ENCODE assay signal across 9 cellular contexts in genomic region chr12:79737875-79738718, GRCh38. TPM values are rescaled to one million over a fixed set of nuclear protein-coding genes. Genes with fewer than 3 reads are reported as not detected.
DNase-seq lines count a peak whose midpoint lies in the region; ATAC-seq and TF ChIP-seq lines count a peak whose summit lies in the region.
"Had no signal": no experiment of that assay in that cellular context is flagged by ENCODE, and none has a peak within 500 bp of the region (broad histone marks: within the 10 kb centered on the region; RNA-seq: fewer than 3 reads in every experiment).

No MANE protein-coding gene starts in this region.

- H3K27me3 ChIP-seq in ascending aorta (no peaks in the 10 kb centered on the region), thoracic aorta (replicated peaks; ENCODE audit: insufficient read depth) (no peaks in the 10 kb centered on the region)

- no peaks in the 10 kb centered on the region for H3K9me3 ChIP-seq in ascending aorta
- H3K9me3 ChIP-seq in thoracic aorta = no peaks in the 10 kb centered on the region

- no peak overlapping the region for H3K4me3 ChIP-seq in ascending aorta
- no peak overlapping the region for H3K4me3 ChIP-seq in thoracic aorta

- intact Hi-C loops in ascending aorta (cut with DNase I) = loop anchor here (2.0 to 5.0 kb wide), 5 partner anchors 46 to 449 kb away; partner anchors contain the start of gene PAWR

- ATAC-seq in GM19463 (IDR thresholded peaks at IDR 0.05; ENCODE audit: unreplicated experiment) = peak; percentile 92
- ATAC-seq in HG03521 (IDR thresholded peaks at IDR 0.05; ENCODE audit: unreplicated experiment) = peak; percentile 72
- no peak for ATAC-seq in thoracic aorta (ENCODE audit: insufficient number of reproducible peaks, low FRiP score, low read depth)
- ATAC-seq: effector memory CD8-positive, alpha-beta T cell had no signal

- H3K36me3 ChIP-seq in ascending aorta = no peaks in the 10 kb centered on the region
- H3K36me3 ChIP-seq in thoracic aorta = no peaks in the 10 kb centered on the region

- DNase-seq in NOMO-1 treated with DMSO at 0.1 percent for 48 hours (lab: John Stamatoyannopoulos, UW; ENCODE audit: unreplicated experiment) (peak; percentile 23), NOMO-1 treated with dmso at 0.1 percent for 144 hours (lab: John Stamatoyannopoulos, UW; ENCODE audit: unreplicated experiment) (no peak), NCI-H446 (lab: John Stamatoyannopoulos, UW) (peak; percentile 38 to 65), ascending aorta (ENCODE audit: low spot score in 2 of 2) (no peak), inferior parietal cortex (ENCODE audit: extremely low spot score) (peak; percentile 36), thoracic aorta (ENCODE audit: low spot score) (no peak)

- no peaks in the 10 kb centered on the region for H3K4me1 ChIP-seq in ascending aorta
- H3K4me1 ChIP-seq in thoracic aorta (ENCODE audit: control insufficient read depth in 1 of 2, low read depth in 2 of 2) = peaks cover 0 to 2% of the 10 kb centered on the region in 2 donors

- H3K27ac ChIP-seq in ascending aorta (no peak overlapping the region), thoracic aorta (no peak overlapping the region)

- TF ChIP-seq CTCF in ascending aorta (IDR thresholded peaks at IDR 0.05) (peak; percentile 39 to 67 (median 40)), thoracic aorta (IDR thresholded peaks at IDR 0.05) (peak; percentile 63)

RNA-seq across cellular contexts. Expression of gene PAWR, which starts 47.3 kb away (rescaled TPM):
- total RNA-seq in ascending aorta (75.4 TPM), thoracic aorta (100 to 1,000 TPM in 1 of 2 donors, 10 to 100 TPM in 1; 78.9 to 104 TPM)

Comparison
In these comparisons a context has a peak if more than half of its experiments do, and no peak if none do; other contexts are left out.
1. DNase-seq: peak in NOMO-1 treated with DMSO at 0.1 percent for 48 hours (single experiment), NCI-H446 (2 of 2) and inferior parietal cortex (single experiment); none in NOMO-1 treated with dmso at 0.1 percent for 144 hours (single experiment), ascending aorta (0 of 2) and thoracic aorta (single experiment).